ENCODE assay signal across 23 cellular contexts in the genomic region with DNA sequence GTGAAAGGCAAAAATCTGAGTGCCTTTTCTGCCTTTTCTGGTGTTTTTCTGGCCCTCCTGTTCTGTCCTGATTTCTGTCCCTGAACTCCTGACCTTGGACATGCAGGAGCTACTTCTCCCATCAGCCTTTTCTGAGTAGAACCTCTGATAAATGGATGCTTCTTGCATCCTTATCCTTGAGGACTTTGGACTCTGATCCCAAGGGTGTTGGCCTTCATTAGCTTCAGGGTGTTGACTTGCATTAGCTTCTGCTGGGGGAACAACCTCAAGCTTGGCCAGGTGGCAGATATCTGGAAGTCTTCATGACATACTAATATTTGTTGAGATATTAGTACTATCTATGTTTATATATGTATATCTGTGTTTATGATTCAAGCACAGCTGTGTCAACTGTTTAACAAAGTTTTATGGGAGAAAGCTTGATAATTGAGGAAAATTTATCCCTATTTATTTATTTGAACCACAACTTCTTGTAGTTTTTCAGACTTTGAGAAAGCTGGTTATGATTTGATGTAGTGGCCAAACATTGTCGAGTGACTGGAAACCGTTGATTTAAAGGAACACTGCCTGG.
A peak's percentile ranks its signal among the peaks of the same experiment; 100 is the strongest.
DNase-seq lines count a peak whose midpoint lies in the region; ATAC-seq and TF ChIP-seq lines count a peak whose summit lies in the region.
"Had no signal": no experiment of that assay in that cellular context is flagged by ENCODE, and none has a peak within 500 bp of the region (broad histone marks: within the 10 kb centered on the region; RNA-seq: fewer than 3 reads in every experiment).

No MANE protein-coding gene starts in this region.

- H3K27me3 Mint-ChIP-seq in activated naive CD8-positive, alpha-beta T cell: no peaks in the 10 kb centered on the region
- no peaks in the 10 kb centered on the region for H3K27me3 Mint-ChIP-seq in activated naive CD8-positive, alpha-beta T cell treated with anti-CD3 and anti-CD28 coated beads for 36 hours
- H3K27me3 Mint-ChIP-seq in endodermal cell (ENCODE audit: insufficient read depth): no peaks in the 10 kb centered on the region
- H3K27me3 Mint-ChIP-seq: activated CD4-positive, alpha-beta T cell treated with anti-CD3 and anti-CD28 coated beads for 36 hours; stimulated activated naive CD8-positive, alpha-beta T cell treated with anti-CD3 and anti-CD28 coated beads, Interleukin-15, amount 100 ng/mL, for 72 hours had no signal

- H3K4me1 ChIP-seq in OCI-LY1 (ENCODE audit: insufficient read depth, low read length, severe bottlenecking) (peaks cover 100% of the 10 kb centered on the region), endodermal cell (ENCODE audit: control insufficient read depth, insufficient read depth, low read length) (peaks cover 39% of the 10 kb centered on the region)

- H3K36me3 ChIP-seq in OCI-LY1 (ENCODE audit: insufficient read depth, low read length) (no peaks in the 10 kb centered on the region), endodermal cell (ENCODE audit: control insufficient read depth, insufficient read depth, low read length) (no peaks in the 10 kb centered on the region)
- H3K36me3 ChIP-seq: BE2C, transverse colon had no signal

- H3K27ac ChIP-seq in OCI-LY1 (ENCODE audit: low read depth, low read length, poor library complexity, severe bottlenecking) (peak overlapping the region; percentile 99), endodermal cell (ENCODE audit: low read depth, low read length) (no peak overlapping the region)
- H3K27ac ChIP-seq: body of pancreas had no signal

- H3K9me3 ChIP-seq in OCI-LY1 (ENCODE audit: low read length) (no peaks in the 10 kb centered on the region), endodermal cell (ENCODE audit: control insufficient read depth, low read length) (no peaks in the 10 kb centered on the region)
- H3K9me3 ChIP-seq: BE2C, body of pancreas, transverse colon had no signal

- no peak overlapping the region for H2AFZ ChIP-seq in OCI-LY1 (ENCODE audit: low read length)

- in situ Hi-C loops in KBM-7 (cut with MboI; ENCODE audit: low pct_unique_long_range_greater_than_20kb, low sequenced_read_pairs): no loop called here

- H3K9me2 ChIP-seq in OCI-LY1 (ENCODE audit: low read depth, low read length): no peaks in the 10 kb centered on the region

- peaks cover 66% of the 10 kb centered on the region for H3K4me1 Mint-ChIP-seq in activated naive CD8-positive, alpha-beta T cell (ENCODE audit: low read depth)
- peaks cover 74% of the 10 kb centered on the region for H3K4me1 Mint-ChIP-seq in activated naive CD8-positive, alpha-beta T cell treated with anti-CD3 and anti-CD28 coated beads for 36 hours
- peaks cover 55% of the 10 kb centered on the region for H3K4me1 Mint-ChIP-seq in endodermal cell

- TF ChIP-seq CTCF in OCI-LY1 (IDR thresholded peaks at IDR 0.05; ENCODE audit: low read length) (no peak), endodermal cell (conservative IDR thresholded peaks at IDR 0.05) (no peak)

- H3K9me3 Mint-ChIP-seq in activated naive CD8-positive, alpha-beta T cell (ENCODE audit: low read depth): no peaks in the 10 kb centered on the region
- H3K9me3 Mint-ChIP-seq in activated naive CD8-positive, alpha-beta T cell treated with anti-CD3 and anti-CD28 coated beads for 36 hours: no peaks in the 10 kb centered on the region
- H3K9me3 Mint-ChIP-seq in endodermal cell: no peaks in the 10 kb centered on the region
- H3K9me3 Mint-ChIP-seq: activated T-helper 2 cell treated with anti-CD3 and anti-CD28 coated beads, Interferon-gamma antibody, Interleukin-2, Interleukin-4, amounts not matched to agents 10 μg/mL and 5 μg/mL and 100 μg/mL, durations not matched to agents 14 hours and 24 hours and 36 hours; stimulated activated naive CD8-positive, alpha-beta T cell treated with anti-CD3 and anti-CD28 coated beads, Interleukin-15, amount 100 ng/mL, for 72 hours had no signal

- H3F3A ChIP-seq in OCI-LY1 (ENCODE audit: insufficient read depth, low read length): 0 out of 2 replicates have a peak, but pooled peaks cover 2% of the 10 kb centered on the region

- H3K27ac Mint-ChIP-seq in activated naive CD8-positive, alpha-beta T cell: peak overlapping the region; percentile 3
- no peak overlapping the region for H3K27ac Mint-ChIP-seq in activated naive CD8-positive, alpha-beta T cell treated with anti-CD3 and anti-CD28 coated beads for 36 hours
- H3K27ac Mint-ChIP-seq in endodermal cell: no peak overlapping the region
- H3K27ac Mint-ChIP-seq: activated CD4-positive, alpha-beta T cell treated with anti-CD3 and anti-CD28 coated beads for 36 hours; activated T-helper 2 cell treated with anti-CD3 and anti-CD28 coated beads, Interferon-gamma antibody, Interleukin-2, Interleukin-4, amounts not matched to agents 10 μg/mL and 5 μg/mL and 100 μg/mL, durations not matched to agents 14 hours and 24 hours and 36 hours had no signal

- DNase-seq in activated naive CD8-positive, alpha-beta T cell treated with anti-CD3 and anti-CD28 coated beads for 36 hours: no peak
- DNase-seq in endodermal cell: no peak
- DNase-seq in NOMO-1 (lab: John Stamatoyannopoulos, UW; ENCODE audit: unreplicated experiment in 2 of 2): no peak
- no peak for DNase-seq in NCI-H2029 treated with DMSO at 0.1 percent for 48 hours (lab: John Stamatoyannopoulos, UW)
- no peak for DNase-seq in KBM-7
- DNase-seq: activated CD4-positive, alpha-beta T cell treated with anti-CD3 and anti-CD28 coated beads for 36 hours; BE2C; body of pancreas; effector memory CD4-positive, alpha-beta T cell; HCEC 1CT; mammary epithelial cell; NCI-H146; NCI-H2171; NCI-H526; occipital lobe; Right ventricle myocardium superior; stimulated activated CD4-positive, alpha-beta T cell treated with anti-CD3 and anti-CD28 coated beads, Interleukin-2, amount 100 ng/mL, for 48 hours; stimulated activated naive CD8-positive, alpha-beta T cell treated with anti-CD3 and anti-CD28 coated beads, Interleukin-15, amount 100 ng/mL, for 72 hours; transverse colon had no signal

- H3K9ac ChIP-seq in OCI-LY1 (ENCODE audit: low read length) (peak overlapping the region; percentile 70; the same call in 1 of the 2 replicates), endodermal cell (ENCODE audit: extremely low read depth, low read length, poor library complexity, severe bottlenecking) (no peak overlapping the region)

- no peak overlapping the region for H3K4me3 Mint-ChIP-seq in activated naive CD8-positive, alpha-beta T cell
- H3K4me3 Mint-ChIP-seq in activated naive CD8-positive, alpha-beta T cell treated with anti-CD3 and anti-CD28 coated beads for 36 hours: no peak overlapping the region
- H3K4me3 Mint-ChIP-seq in endodermal cell: peak overlapping the region; percentile 1
- H3K4me3 Mint-ChIP-seq: activated CD4-positive, alpha-beta T cell treated with anti-CD3 and anti-CD28 coated beads for 36 hours; stimulated activated naive CD8-positive, alpha-beta T cell treated with anti-CD3 and anti-CD28 coated beads, Interleukin-15, amount 100 ng/mL, for 72 hours had no signal

- H4K20me1 ChIP-seq in OCI-LY1 (ENCODE audit: insufficient read depth, low read length): no peaks in the 10 kb centered on the region

- peaks cover 2% of the 10 kb centered on the region for H3K36me3 Mint-ChIP-seq in activated naive CD8-positive, alpha-beta T cell
- peaks cover 3% of the 10 kb centered on the region for H3K36me3 Mint-ChIP-seq in activated naive CD8-positive, alpha-beta T cell treated with anti-CD3 and anti-CD28 coated beads for 36 hours
- peaks cover 2% of the 10 kb centered on the region for H3K36me3 Mint-ChIP-seq in endodermal cell (ENCODE audit: low read depth)

- no peak for ATAC-seq in GM18511 (IDR thresholded peaks at IDR 0.05; ENCODE audit: unreplicated experiment)
- ATAC-seq: activated CD4-positive, alpha-beta T cell treated with anti-CD3 and anti-CD28 coated beads for 36 hours; body of pancreas; stimulated activated naive CD8-positive, alpha-beta T cell treated with anti-CD3 and anti-CD28 coated beads, Interleukin-15, amount 100 ng/mL, for 72 hours had no signal

- H3K27me3 ChIP-seq in OCI-LY1 (ENCODE audit: insufficient read depth, low read length) (no peaks in the 10 kb centered on the region), endodermal cell (ENCODE audit: control insufficient read depth, insufficient read depth, low read length, poor library complexity, severe bottlenecking) (no peaks in the 10 kb centered on the region)
- H3K27me3 ChIP-seq: BE2C, body of pancreas, transverse colon had no signal

- no peaks in the 10 kb centered on the region for H3K79me2 ChIP-seq in OCI-LY1 (ENCODE audit: insufficient read depth, low read length)

- H3K4me3 ChIP-seq in OCI-LY1 (ENCODE audit: low read depth, low read length, poor library complexity, severe bottlenecking) (no peak overlapping the region), endodermal cell (ENCODE audit: low read length) (no peak overlapping the region)
- H3K4me3 ChIP-seq: body of pancreas, transverse colon had no signal

- 93 to 98% methylated on average over 2 of the region's 2 CpGs for WGBS in endodermal cell (ENCODE audit: insufficient coverage in 1 of 2, insufficient read length in 1 of 2), 2 experiments

- H3K4me2 ChIP-seq in OCI-LY1 (ENCODE audit: low read length): peak overlapping the region; percentile 70; the same call in 1 of the 2 replicates
